ENCODE assay signal across 9 cellular contexts in genomic region chr4:52376107-52376704, GRCh38.
DNase-seq lines count a peak whose midpoint lies in the region; ATAC-seq and TF ChIP-seq lines count a peak whose summit lies in the region.
"Had no signal": no experiment of that assay in that cellular context is flagged by ENCODE, and none has a peak within 500 bp of the region (broad histone marks: within the 10 kb centered on the region; RNA-seq: fewer than 3 reads in every experiment).

No MANE protein-coding gene starts in this region.

- dilution Hi-C loops in mammary epithelial cell (cut with HindIII; ENCODE audit: low sequenced_read_pairs), result no loop called here

- no peak overlapping the region for H3K4me3 ChIP-seq in CD4-positive, alpha-beta memory T cell (ENCODE audit: low read length in 2 of 2)
- H3K4me3 ChIP-seq in mammary epithelial cell (replicated peaks in 1 of 3; ENCODE audit: insufficient read depth in 1 of 3, low read depth in 2 of 3, low read length in 3 of 3), result no peak overlapping the region
- H3K4me3 ChIP-seq in lung, result no peak overlapping the region

- no peak overlapping the region for H3K4me3 Mint-ChIP-seq in CD4-positive, alpha-beta memory T cell

- POLR2A ChIA-PET in CD4-positive, alpha-beta memory T cell (lab: Charles Lee; ENCODE audit: partially characterized antibody), result no interaction called here

- no peaks in the 10 kb centered on the region for H3K36me3 Mint-ChIP-seq in CD4-positive, alpha-beta memory T cell

- H3K9me3 Mint-ChIP-seq in CD4-positive, alpha-beta memory T cell, result peaks cover 0 to 2% (median 0%) of the 10 kb centered on the region in 8 donors

- BruUV-seq in mammary epithelial cell (replicated peaks; lab: Mats Ljungman, UMichigan), result no TSS peak

- H3K4me1 ChIP-seq in CD4-positive, alpha-beta memory T cell (ENCODE audit: insufficient read depth, low read length), result no peaks in the 10 kb centered on the region
- H3K4me1 ChIP-seq in mammary epithelial cell (ENCODE audit: insufficient read depth, low read length) (no peaks in the 10 kb centered on the region), lung (ENCODE audit: control insufficient read depth in 2 of 2, insufficient read depth in 2 of 2, low read length in 2 of 2) (no peaks in the 10 kb centered on the region)

- CTCF ChIA-PET in CD4-positive, alpha-beta memory T cell (lab: Charles Lee; ENCODE audit: partially characterized antibody), result interaction anchor here (0.8 to 4.2 kb wide), 11 partner anchors 8 to 1858 kb away, joined by 3 to 23 read pairs (median 5); no protein-coding TSS in a partner anchor
- CTCF ChIA-PET in mammary epithelial cell (lab: Charles Lee; ENCODE audit: low non-redundant PET), result interaction anchor here (0.6 to 0.7 kb wide), 2 partner anchors 270 to 606 kb away, joined by 5 to 6 read pairs; no protein-coding TSS in a partner anchor

- H3K4me2 ChIP-seq in mammary epithelial cell (ENCODE audit: insufficient read depth, low read depth, low read length), result no peak overlapping the region

- no peak for ATAC-seq in lung (ENCODE audit: insufficient read depth, low FRiP score)
- ATAC-seq in HG02970 (IDR thresholded peaks at IDR 0.05; ENCODE audit: low FRiP score, unreplicated experiment), result no peak

- H3K27ac Mint-ChIP-seq in CD4-positive, alpha-beta memory T cell, result no peak overlapping the region

- H3K36me3 ChIP-seq in CD4-positive, alpha-beta memory T cell (ENCODE audit: insufficient read depth, low read length), result no peaks in the 10 kb centered on the region
- H3K36me3 ChIP-seq in mammary epithelial cell (ENCODE audit: insufficient read depth, low read length) (no peaks in the 10 kb centered on the region), lung (ENCODE audit: control insufficient read depth in 2 of 2, insufficient read depth in 2 of 2, low read length in 2 of 2) (no peaks in the 10 kb centered on the region)
- H3K36me3 ChIP-seq: neutrophil had no signal

- intact Hi-C loops in CD4-positive, alpha-beta memory T cell (cut with micrococcal nuclease), result no loop called here
- intact Hi-C loops in mammary epithelial cell (cut with micrococcal nuclease), result loop anchor here (1.0 to 5.0 kb wide), 7 partner anchors 142 to 1858 kb away; partner anchors contain the start of gene USP46

- no peak overlapping the region for H2AFZ ChIP-seq in mammary epithelial cell (ENCODE audit: low read depth, low read length)

- no peaks in the 10 kb centered on the region for H3K9me3 ChIP-seq in CD4-positive, alpha-beta memory T cell (ENCODE audit: control insufficient read depth in 1 of 2, low read length in 2 of 2)
- H3K9me3 ChIP-seq in mammary epithelial cell (replicated peaks; ENCODE audit: insufficient read depth, low read length) (no peaks in the 10 kb centered on the region), lung (ENCODE audit: control insufficient read depth in 2 of 2, insufficient read depth in 1 of 2, low read length in 1 of 2) (no peaks in the 10 kb centered on the region)
- H3K9me3 ChIP-seq: neutrophil had no signal

- H3K4me1 Mint-ChIP-seq in CD4-positive, alpha-beta memory T cell, result no peaks in the 10 kb centered on the region

- TF ChIP-seq CTCF in GM20000 (IDR thresholded peaks at IDR 0.05; ENCODE audit: extremely low read depth, missing control alignments) (peak; percentile 35), mammary epithelial cell (conservative IDR thresholded peaks at IDR 0.05 in 1 of 2, IDR thresholded peaks at IDR 0.05 in 1 of 2; ENCODE audit: extremely low read depth in 1 of 2, insufficient read depth in 1 of 2, low read depth in 1 of 2, low read length in 2 of 2) (peak; percentile 37 to 55), lung (IDR thresholded peaks at IDR 0.05; ENCODE audit: control extremely low read depth, extremely low read depth) (peak; percentile 29)

- no peak overlapping the region for H3K9ac ChIP-seq in mammary epithelial cell (ENCODE audit: insufficient read depth, low read length)

- in situ Hi-C loops in mammary epithelial cell (cut with MboI; ENCODE audit: low sequenced_read_pairs in 2 of 2), result loop anchor here (5.0 to 10.0 kb wide), 3 partner anchors 141 to 609 kb away; no protein-coding TSS in a partner anchor

- peak in 4 of 5 donors; percentile 12 to 27 (median 24) for DNase-seq in CD4-positive, alpha-beta memory T cell
- DNase-seq in GM20000 (ENCODE audit: low spot score), result peak; percentile 18
- DNase-seq in NCI-H748 (lab: John Stamatoyannopoulos, UW; ENCODE audit: unreplicated experiment), result peak; percentile 63
- DNase-seq in mammary epithelial cell, result peak; percentile 29
- DNase-seq in lung (ENCODE audit: low spot score), result no peak
- DNase-seq in activated effector memory CD4-positive, alpha-beta T cell treated with anti-CD3 and anti-CD28 coated beads, Interleukin-2, amount 50 U/mL, for 16 hours, result no peak
- DNase-seq in occipital lobe (lab: John Stamatoyannopoulos, UW), result no peak

- H3K27me3 ChIP-seq in CD4-positive, alpha-beta memory T cell (ENCODE audit: insufficient read depth, low read length), result no peaks in the 10 kb centered on the region
- H3K27me3 ChIP-seq in mammary epithelial cell (ENCODE audit: insufficient read depth, low read length), result no peaks in the 10 kb centered on the region
- no peaks in the 10 kb centered on the region for H3K27me3 ChIP-seq in lung (ENCODE audit: control insufficient read depth, insufficient read depth)
- H3K27me3 ChIP-seq: neutrophil had no signal

- WGBS in mammary epithelial cell (ENCODE audit: low coverage, missing lambda C conversion rate), result 32% methylated on average over 8 of the region's 8 CpGs
- 58 to 59% methylated on average over 8 of the region's 8 CpGs for WGBS in lung, 2 donors

- no peaks in the 10 kb centered on the region for H4K20me1 ChIP-seq in mammary epithelial cell (ENCODE audit: insufficient read depth, low read length)

- H3K79me2 ChIP-seq in mammary epithelial cell (ENCODE audit: insufficient read depth, low read length), result no peaks in the 10 kb centered on the region

- H3K27me3 Mint-ChIP-seq in CD4-positive, alpha-beta memory T cell, result peaks cover 2 to 8% of the 10 kb centered on the region in 2 donors

- no peak overlapping the region for H3K27ac ChIP-seq in CD4-positive, alpha-beta memory T cell (ENCODE audit: low read depth, low read length)
- no peak overlapping the region for H3K27ac ChIP-seq in mammary epithelial cell (ENCODE audit: insufficient read depth, low read depth, low read length)
- no peak overlapping the region for H3K27ac ChIP-seq in lung (ENCODE audit: low read depth in 1 of 2, low read length in 1 of 2)
- H3K27ac ChIP-seq: neutrophil had no signal

Comparison
In these comparisons a context has a peak if more than half of its experiments do, and no peak if none do; other contexts are left out.
1. DNase-seq: peak in CD4-positive, alpha-beta memory T cell (4 of 5), GM20000 (single experiment), NCI-H748 (single experiment) and mammary epithelial cell (single experiment); none in lung (single experiment), activated effector memory CD4-positive, alpha-beta T cell treated with anti-CD3 and anti-CD28 coated beads, Interleukin-2, amount 50 U/mL, for 16 hours (single experiment) and occipital lobe (single experiment).
2. Peak in every context shown above with its lines, with median percentiles within 50 percentile points of each other: CTCF ChIP-seq.